In genomic region chr16:2126161-2126743, GRCh38 we compare ENCODE assay signal across 8 cellular contexts. TPM values are rescaled to one million over a fixed set of nuclear protein-coding genes. Genes with fewer than 3 reads are reported as not detected.
DNase-seq lines count a peak whose midpoint lies in the region; ATAC-seq, FAIRE-seq and TF ChIP-seq lines count a peak whose summit lies in the region.
"Not testable (repeated sequence)": the region's sequence is repeated elsewhere in the genome, so short reads cannot be mapped to it uniquely, and the experiment has no call there.

No MANE protein-coding gene starts in this region.

- peaks cover 57% of the 10 kb centered on the region for H3K4me1 Mint-ChIP-seq in HFFc6 (ENCODE audit: low read depth)

- POLR2A ChIA-PET in H1 (lab: Charles Lee; ENCODE audit: partially characterized antibody), result interaction anchor here (1.2 to 1.5 kb wide), 3 partner anchors 19 to 55 kb away, joined by 3 to 4 read pairs (median 3); no protein-coding TSS in a partner anchor

- not testable (repeated sequence) for H3K79me1 ChIP-seq in H1 (ENCODE audit: low read depth, low read length)

- H3K9me3 ChIP-seq in H1 (ENCODE audit: insufficient read depth in 2 of 2, low read depth in 1 of 2, low read length in 1 of 2); left lung; osteoblast (ENCODE audit: low read depth, low read length); spleen; aorta (ENCODE audit: control insufficient read depth, low read length): not testable (repeated sequence)

- not testable (repeated sequence) for H2AK5ac ChIP-seq in H1 (ENCODE audit: low read depth, low read length)

- CTCF ChIA-PET in H1 (lab: Charles Lee; ENCODE audit: partially characterized antibody), result interaction anchor here (1.0 kb wide), 1 partner anchor 14 kb away, joined by 5 read pairs; no protein-coding TSS in a partner anchor

- FAIRE-seq in H1 (lab: Jason Lieb, UNC), result not testable (repeated sequence)

- not testable (repeated sequence) for H3K23ac ChIP-seq in H1 (ENCODE audit: insufficient read length)

- not testable (repeated sequence) for ATAC-seq in left lung
- ATAC-seq in aorta (ENCODE audit: low FRiP score), result peak; percentile 58

- H3K27ac ChIP-seq in angular gyrus (ENCODE audit: low read depth, low read length) (peak overlapping the region; percentile 87), left lung (peak overlapping the region; percentile 53 to 82), osteoblast (ENCODE audit: low read depth, low read length) (peak overlapping the region; percentile 70), spleen (peak overlapping the region in 6 of 8 donors; percentile 55 to 86 (median 81)), aorta (ENCODE audit: low read depth in 1 of 2, low read length in 2 of 2) (peak overlapping the region; percentile 89 to 99)
- not testable (repeated sequence) for H3K27ac ChIP-seq in H1 (ENCODE audit: low read depth, low read length)

- H3K4me2 ChIP-seq in H1 (ENCODE audit: insufficient read depth in 1 of 2, low read depth in 2 of 2, low read length in 2 of 2), result not testable (repeated sequence)
- H3K4me2 ChIP-seq in osteoblast (ENCODE audit: insufficient read depth, low read length), result peak overlapping the region; percentile 13

- intact Hi-C loops in head of caudate nucleus (cut with DNase I); left lung (cut with DNase I); spleen (cut with DNase I; ENCODE audit: low total_unique reads); aorta (cut with DNase I): not testable (repeated sequence)

- H3K4ac ChIP-seq in H1 (replicated peaks; ENCODE audit: insufficient read length, low read depth, low read length), result not testable (repeated sequence)

- not testable (repeated sequence) for H3K9ac ChIP-seq in H1 (replicated peaks in 1 of 4; ENCODE audit: extremely low read depth in 1 of 4, low read depth in 3 of 4, low read length in 3 of 4)

- not testable (repeated sequence) for H2BK15ac ChIP-seq in H1 (ENCODE audit: low read length)

- not testable (repeated sequence) for H2BK12ac ChIP-seq in H1 (ENCODE audit: low read depth, low read length)

- not testable (repeated sequence) for H3K18ac ChIP-seq in H1 (ENCODE audit: extremely low read depth, low read length)

- H3K14ac ChIP-seq in H1 (ENCODE audit: insufficient read length), result not testable (repeated sequence)

- not testable (repeated sequence) for TF ChIP-seq POLR2A in H1 (IDR thresholded peaks at IDR 0.05; ENCODE audit: control extremely low read depth in 1 of 2, low read depth in 2 of 2, low read length in 2 of 2); spleen (IDR thresholded peaks at IDR 0.05)

- not testable (repeated sequence) for H2BK20ac ChIP-seq in H1 (ENCODE audit: low read length)

- not testable (repeated sequence) for H3K23me2 ChIP-seq in H1 (ENCODE audit: low read depth, low read length)

- not testable (repeated sequence) for H4K20me1 ChIP-seq in H1 (replicated peaks in 1 of 2; ENCODE audit: control insufficient read depth in 1 of 2, insufficient read depth in 2 of 2, low read length in 2 of 2)
- peaks cover 22% of the 10 kb centered on the region for H4K20me1 ChIP-seq in osteoblast (ENCODE audit: insufficient read depth, low read length)

- H3K27me3 Mint-ChIP-seq in HFFc6 (ENCODE audit: insufficient read depth), result not testable (repeated sequence)

- H3K9me3 Mint-ChIP-seq in HFFc6, result not testable (repeated sequence)

- peak; percentile 12; the same call in 1 of the 2 replicates for TF ChIP-seq CTCF in HFFc6 (IDR thresholded peaks at IDR 0.05)
- not testable (repeated sequence) for TF ChIP-seq CTCF in H1 (IDR thresholded peaks at IDR 0.05; ENCODE audit: control extremely low read depth in 1 of 3, insufficient read depth in 1 of 3, low read depth in 1 of 3, low read length in 3 of 3); left lung (IDR thresholded peaks at IDR 0.05); osteoblast (IDR thresholded peaks at IDR 0.05; ENCODE audit: extremely low read depth, low read depth, low read length); spleen (IDR thresholded peaks at IDR 0.05 in 8 of 11, conservative IDR thresholded peaks at IDR 0.05 in 3 of 11)

- H4K5ac ChIP-seq in H1 (ENCODE audit: insufficient read length, low read depth, low read length), result not testable (repeated sequence)

- not testable (repeated sequence) for TF ChIP-seq RAD21 in H1 (IDR thresholded peaks at IDR 0.05 in 1 of 2, conservative IDR thresholded peaks at IDR 0.05 in 1 of 2; ENCODE audit: low read depth in 2 of 2, low read length in 2 of 2)

- H3K79me2 ChIP-seq in H1 (ENCODE audit: control insufficient read depth in 1 of 2, insufficient read depth in 2 of 2, low read length in 2 of 2) (peaks cover 0 to 22% of the 10 kb centered on the region in 2 experiments; a peak in 2 of 4 replicates), osteoblast (ENCODE audit: insufficient read depth, low read length) (peaks cover 69% of the 10 kb centered on the region)

- 93% methylated on average over 18 of the region's 21 CpGs; no CpG with 5 or more reads in 1 of the 2 experiments for WGBS in H1 (ENCODE audit: extremely low coverage in 1 of 2, insufficient coverage in 1 of 2, insufficient read length in 1 of 2, insufficient replicate concordance in 2 of 2, low coverage in 1 of 2, low lambda C conversion rate in 2 of 2, missing lambda C conversion rate in 1 of 2), 2 experiments
- 31 to 69% (median 58%) methylated on average over 3 to 21 of the region's 21 CpGs for WGBS in spleen, 5 donors
- WGBS in aorta, 2 donors, result 0 to 6% methylated on average over 19 to 21 of the region's 21 CpGs

- not testable (repeated sequence) for H3K36me3 Mint-ChIP-seq in HFFc6 (ENCODE audit: low read depth)

- H2AFZ ChIP-seq in H1 (ENCODE audit: low read length); osteoblast (ENCODE audit: low read length): not testable (repeated sequence)

- H3K4me3 ChIP-seq in H1 (ENCODE audit: extremely low read depth in 1 of 4, insufficient read depth in 2 of 4, low read depth in 3 of 4, low read length in 4 of 4); left lung; osteoblast (ENCODE audit: insufficient read depth, low read length); spleen; aorta (ENCODE audit: low read length in 2 of 2): not testable (repeated sequence)

- H3K36me3 ChIP-seq in H1 (ENCODE audit: control insufficient read depth in 2 of 4, insufficient read depth in 4 of 4, low read length in 3 of 4); left lung; osteoblast (ENCODE audit: insufficient read depth, low read length); spleen; aorta (ENCODE audit: control insufficient read depth in 1 of 2, insufficient read depth in 2 of 2, low read length in 1 of 2): not testable (repeated sequence)

- peak overlapping the region; percentile 95 for H3K27ac Mint-ChIP-seq in HFFc6

- not testable (repeated sequence) for H4K8ac ChIP-seq in H1 (ENCODE audit: extremely low read depth, insufficient read depth, low read length)

- H3K56ac ChIP-seq in H1 (replicated peaks; ENCODE audit: insufficient read length, low read depth, low read length), result not testable (repeated sequence)

- peaks cover 0 to 23% (median 14%) of the 10 kb centered on the region in 4 experiments; a peak in 6 of 7 replicates for H3K4me1 ChIP-seq in H1 (replicated peaks in 1 of 4; ENCODE audit: control insufficient read depth in 3 of 4, insufficient read depth in 4 of 4, low read length in 3 of 4)
- peaks cover 24 to 44% of the 10 kb centered on the region in 2 donors for H3K4me1 ChIP-seq in left lung
- peaks cover 41% of the 10 kb centered on the region for H3K4me1 ChIP-seq in osteoblast (ENCODE audit: insufficient read depth, low read length)
- peaks cover 19 to 84% (median 54%) of the 10 kb centered on the region in 6 donors for H3K4me1 ChIP-seq in spleen
- H3K4me1 ChIP-seq in aorta (ENCODE audit: control insufficient read depth in 1 of 2, insufficient read depth in 2 of 2, low read length in 2 of 2), result not testable (repeated sequence)

- H3K27me3 ChIP-seq in H1 (replicated peaks in 1 of 4; ENCODE audit: control insufficient read depth in 3 of 4, extremely low read depth in 1 of 4, insufficient read depth in 3 of 4, low read length in 3 of 4); osteoblast (ENCODE audit: insufficient read depth, low read length); spleen (replicated peaks in 1 of 7); aorta (ENCODE audit: control insufficient read depth in 1 of 2, insufficient read depth in 2 of 2, low read length in 1 of 2): not testable (repeated sequence)
- H3K27me3 ChIP-seq in left lung, result peaks cover 0 to 10% of the 10 kb centered on the region in 2 donors

- DNase-seq in HFFc6; H1 (ENCODE audit: low read depth in 1 of 2, low spot score in 2 of 2); left lung; osteoblast (ENCODE audit: insufficient read length, low spot score, missing footprints); spleen: not testable (repeated sequence)
- DNase-seq in head of caudate nucleus (peak in 41 of 42 donors; percentile 50 to 88 (median 73)), aorta (peak; percentile 87 to 89)

- peak overlapping the region; percentile 57 for H3K4me3 Mint-ChIP-seq in HFFc6

- TF ChIP-seq EP300 in H1 (IDR thresholded peaks at IDR 0.05; ENCODE audit: borderline replicate concordance in 1 of 2, low read depth in 2 of 2, low read length in 2 of 2), result not testable (repeated sequence)

- H2BK5ac ChIP-seq in H1 (ENCODE audit: low read depth, low read length), result 0 out of 2 replicates have a peak overlapping the region, but pooled peaks have one; percentile 44

- H4K91ac ChIP-seq in H1 (replicated peaks; ENCODE audit: insufficient read length, low read length), result not testable (repeated sequence)

- H2BK120ac ChIP-seq in H1 (replicated peaks; ENCODE audit: low read depth, low read length), result not testable (repeated sequence)

RNA-seq across cellular contexts. Expression of gene PKD1, which starts 9.4 kb away (rescaled TPM):
- 100 to 1,000 TPM in 1 of 6 experiments, 10 to 100 TPM in 5; 77.9 to 118 (median 82.5) TPM for total RNA-seq in HFFc6 (2021; fragmentation: NEBNext Ultra II Directional; extraction: Animal tissue kit (Norgen Biotek cat#: 25700))
- total RNA-seq in H1 (2021; fragmentation: NEBNext Ultra II Directional; extraction: Animal tissue kit (Norgen Biotek cat#: 25700)), result 52.7 and 63.5 TPM in 2 replicates
- polyA plus RNA-seq in H1 (2011; rRNA removed) (40.6 and 59.4 TPM in 2 replicates), spleen (10 to 100 TPM; 14.0 to 60.9 (median 18.5) TPM), aorta (100 to 1,000 TPM in 1 of 2 donors, 10 to 100 TPM in 1; 42.8 to 270 TPM)
- polyA plus RNA-seq in H1 (2011; cell fraction: cytosol; rRNA removed), result 50.0 TPM
- polyA plus RNA-seq in H1 (2011; cell fraction: nucleus; rRNA removed), result 380 TPM
- 37.9 to 66.9 TPM (median 59.1 TPM) in 4 replicates for polyA plus RNA-seq in H1 (2012, experiment 1 of 2)
- 29.8 TPM for polyA plus RNA-seq in H1 (2012, experiment 2 of 2)
- polyA plus RNA-seq in H1 (2013, experiment 1 of 2), result 28.9 TPM
- 27.1 TPM for polyA plus RNA-seq in H1 (2013, experiment 2 of 2)
- 24.8 and 36.2 TPM in 2 replicates for polyA minus RNA-seq in H1 (2011; rRNA and poly(A)+ RNA removed)
- 37.0 TPM for polyA minus RNA-seq in H1 (2011; cell fraction: cytosol; rRNA and poly(A)+ RNA removed)
- polyA minus RNA-seq in H1 (2011; cell fraction: nucleus; rRNA and poly(A)+ RNA removed), result 106 TPM
- total RNA-seq in left lung (10 to 100 TPM; 63.2 to 73.5 TPM), osteoblast (139 and 180 TPM in 2 replicates), spleen (100 to 1,000 TPM in 2 of 7 donors, 10 to 100 TPM in 5; 64.0 to 124 (median 95.3) TPM), aorta (100 to 1,000 TPM; 325 to 337 TPM)

RNA-seq across cellular contexts. Expression of gene RAB26, which starts 22.2 kb away (rescaled TPM):
- total RNA-seq in HFFc6 (2021; fragmentation: NEBNext Ultra II Directional; extraction: Animal tissue kit (Norgen Biotek cat#: 25700)), result 1 to 10 TPM in 1 of 6 experiments, under 1 TPM in 5; 0.31 to 1.2 (median 0.65) TPM
- 4.3 and 5.3 TPM in 2 replicates for total RNA-seq in H1 (2021; fragmentation: NEBNext Ultra II Directional; extraction: Animal tissue kit (Norgen Biotek cat#: 25700))
- polyA plus RNA-seq in H1 (2011; rRNA removed) (5.4 and 6.6 TPM in 2 replicates), spleen (1 to 10 TPM in 2 of 3 donors, under 1 TPM in 1; 0.91 to 1.5 (median 1.4) TPM), aorta (1 to 10 TPM; 2.5 to 4.8 TPM)
- polyA plus RNA-seq in H1 (2011; cell fraction: cytosol; rRNA removed), result 7.4 TPM
- 23.2 TPM for polyA plus RNA-seq in H1 (2011; cell fraction: nucleus; rRNA removed)
- polyA plus RNA-seq in H1 (2012, experiment 1 of 2), result 6.8 to 14.2 TPM (median 12.7 TPM) in 4 replicates
- 4.8 TPM for polyA plus RNA-seq in H1 (2012, experiment 2 of 2)
- 11.6 TPM for polyA plus RNA-seq in H1 (2013, experiment 1 of 2)
- 13.9 TPM for polyA plus RNA-seq in H1 (2013, experiment 2 of 2)
- polyA minus RNA-seq in H1 (2011; rRNA and poly(A)+ RNA removed), result 2.4 and 2.6 TPM in 2 replicates
- 2.0 TPM for polyA minus RNA-seq in H1 (2011; cell fraction: cytosol; rRNA and poly(A)+ RNA removed)
- 3.2 TPM for polyA minus RNA-seq in H1 (2011; cell fraction: nucleus; rRNA and poly(A)+ RNA removed)
- total RNA-seq in left lung (under 1 TPM; 0.73 to 0.84 TPM), osteoblast (0.36 and 0.59 TPM in 2 replicates), spleen (1 to 10 TPM in 4 of 7 donors, under 1 TPM in 2, not detected in 1; 0.26 to 7.9 (median 1.2) TPM), aorta (under 1 TPM in 1 of 2 donors, not detected in 1; 0.51 TPM)

RNA-seq across cellular contexts. Expression of gene TRAF7, which starts 29.3 kb away (rescaled TPM):
- total RNA-seq in HFFc6 (2021; fragmentation: NEBNext Ultra II Directional; extraction: Animal tissue kit (Norgen Biotek cat#: 25700)), result 10 to 100 TPM; 81.4 to 88.3 (median 85.3) TPM
- total RNA-seq in H1 (2021; fragmentation: NEBNext Ultra II Directional; extraction: Animal tissue kit (Norgen Biotek cat#: 25700)), result 148 and 155 TPM in 2 replicates
- polyA plus RNA-seq in H1 (2011; rRNA removed) (96.8 and 140 TPM in 2 replicates), spleen (10 to 100 TPM; 22.0 to 37.6 (median 23.3) TPM), aorta (10 to 100 TPM; 24.4 to 38.0 TPM)
- polyA plus RNA-seq in H1 (2011; cell fraction: cytosol; rRNA removed), result 87.7 TPM
- polyA plus RNA-seq in H1 (2011; cell fraction: nucleus; rRNA removed), result 166 TPM
- polyA plus RNA-seq in H1 (2012, experiment 1 of 2), result 72.2 to 138 TPM (median 118 TPM) in 4 replicates
- polyA plus RNA-seq in H1 (2012, experiment 2 of 2), result 99.5 TPM
- 119 TPM for polyA plus RNA-seq in H1 (2013, experiment 1 of 2)
- 114 TPM for polyA plus RNA-seq in H1 (2013, experiment 2 of 2)
- 88.7 and 112 TPM in 2 replicates for polyA minus RNA-seq in H1 (2011; rRNA and poly(A)+ RNA removed)
- polyA minus RNA-seq in H1 (2011; cell fraction: cytosol; rRNA and poly(A)+ RNA removed), result 80.9 TPM
- 56.2 TPM for polyA minus RNA-seq in H1 (2011; cell fraction: nucleus; rRNA and poly(A)+ RNA removed)
- total RNA-seq in left lung (10 to 100 TPM; 69.5 to 88.1 TPM), osteoblast (49.5 and 56.1 TPM in 2 replicates), spleen (10 to 100 TPM; 41.5 to 63.9 (median 50.9) TPM), aorta (10 to 100 TPM; 47.7 to 54.4 TPM)
